In genomic region chr5:33785571-33785970, GRCh38 we compare ENCODE assay signal across 23 cellular contexts.
DNase-seq lines count a peak whose midpoint lies in the region; FAIRE-seq and TF ChIP-seq lines count a peak whose summit lies in the region.
"Had no signal": no experiment of that assay in that cellular context is flagged by ENCODE, and none has a peak within 500 bp of the region (broad histone marks: within the 10 kb centered on the region; RNA-seq: fewer than 3 reads in every experiment).

No MANE protein-coding gene starts in this region.

- H3K27ac Mint-ChIP-seq in astrocyte (ENCODE audit: unreplicated experiment), result peak overlapping the region; percentile 72
- H3K27ac Mint-ChIP-seq: B cell; CD4-positive, alpha-beta T cell; CD8-positive, alpha-beta T cell had no signal

- no peaks in the 10 kb centered on the region for H3K36me3 ChIP-seq in astrocyte (ENCODE audit: insufficient read depth, low read length)
- H3K36me3 ChIP-seq: BLaER1 treated with 17β-estradiol and CSF1 and Interleukin-3, amounts not matched to agents 10 nM and 100 nM had no signal

- H3K4me3 Mint-ChIP-seq in astrocyte (ENCODE audit: unreplicated experiment), result no peak overlapping the region
- H3K4me3 Mint-ChIP-seq: B cell; CD4-positive, alpha-beta T cell; CD8-positive, alpha-beta T cell had no signal

- no peaks in the 10 kb centered on the region for H4K20me1 ChIP-seq in astrocyte (ENCODE audit: insufficient read depth, low read length)
- H4K20me1 ChIP-seq: BLaER1 treated with 17β-estradiol and CSF1 and Interleukin-3, amounts not matched to agents 10 nM and 100 nM had no signal

- H3K27me3 Mint-ChIP-seq in astrocyte (ENCODE audit: low read depth, unreplicated experiment), result no peaks in the 10 kb centered on the region
- H3K27me3 Mint-ChIP-seq: CD4-positive, alpha-beta T cell had no signal

- TF ChIP-seq CTCF in LNCaP clone FGC (IDR thresholded peaks at IDR 0.05; ENCODE audit: control insufficient read depth, extremely low read depth, insufficient read depth), result no peak
- TF ChIP-seq CTCF in astrocyte (IDR thresholded peaks at IDR 0.05; ENCODE audit: insufficient read depth, low read depth, low read length), result no peak

- H3K79me2 ChIP-seq in astrocyte (ENCODE audit: insufficient read depth, low read length), result peaks cover 78% of the 10 kb centered on the region

- H3K9me3 ChIP-seq in astrocyte (ENCODE audit: insufficient read depth, low read depth, low read length), result no peaks in the 10 kb centered on the region
- H3K9me3 ChIP-seq: Caco-2 had no signal

- peaks cover 5% of the 10 kb centered on the region for H3K9me3 Mint-ChIP-seq in astrocyte (ENCODE audit: unreplicated experiment)

- H3K27me3 ChIP-seq in astrocyte (ENCODE audit: insufficient read depth, low read length), result no peaks in the 10 kb centered on the region
- H3K27me3 ChIP-seq: BLaER1 treated with 17β-estradiol and CSF1 and Interleukin-3, amounts not matched to agents 10 nM and 100 nM had no signal

- DNase-seq in DMS53 (lab: John Stamatoyannopoulos, UW) (peak; percentile 12), DMS53 treated with DMSO at 0.1 percent for 48 hours (lab: John Stamatoyannopoulos, UW; ENCODE audit: unreplicated experiment) (no peak), LNCaP clone FGC (ENCODE audit: low read depth) (peak; percentile 45), astrocyte (ENCODE audit: low read depth) (no peak)
- DNase-seq in activated CD4-positive, CD25-positive, alpha-beta regulatory T cell (lab: John Stamatoyannopoulos, UW), result no peak
- DNase-seq in effector CD4-positive, alpha-beta T cell, result no peak
- DNase-seq: AML-193; Caco-2; Calu3; CD4-positive, alpha-beta T cell; CD8-positive, alpha-beta T cell; DMS79 treated with DMSO at 0.1 percent for 48 hours; GF-D8 had no signal

- H3K4me3 ChIP-seq in LNCaP clone FGC (ENCODE audit: low read depth, low read length) (no peak overlapping the region), astrocyte (ENCODE audit: insufficient read depth, low read depth, low read length) (no peak overlapping the region)
- H3K4me3 ChIP-seq: A549; BLaER1 treated with 17β-estradiol and CSF1 and Interleukin-3, amounts not matched to agents 10 nM and 100 nM had no signal

- no peak overlapping the region for H3K4me2 ChIP-seq in astrocyte (ENCODE audit: low read length)
- H3K4me2 ChIP-seq: A549; BLaER1 treated with 17β-estradiol and CSF1 and Interleukin-3, amounts not matched to agents 10 nM and 100 nM had no signal

- FAIRE-seq in astrocyte (lab: Jason Lieb, UNC), result no peak
- peak; percentile 8 for FAIRE-seq in endometrium (lab: Jason Lieb, UNC)
- FAIRE-seq: A549, D721Med, G401.6, GM12892, GM18507 had no signal

- no peak overlapping the region for H3K27ac ChIP-seq in astrocyte (ENCODE audit: low read depth, low read length)
- H3K27ac ChIP-seq: 22Rv1; A549; BLaER1 treated with 17β-estradiol and CSF1 and Interleukin-3, amounts not matched to agents 10 nM and 100 nM; C4-2B had no signal

- no peak overlapping the region for H3K9ac ChIP-seq in astrocyte (ENCODE audit: low read length)
- H3K9ac ChIP-seq: BLaER1 treated with 17β-estradiol and CSF1 and Interleukin-3, amounts not matched to agents 10 nM and 100 nM had no signal

- peaks cover 25% of the 10 kb centered on the region for H3K4me1 ChIP-seq in astrocyte (ENCODE audit: insufficient read depth, low read length)
- H3K4me1 ChIP-seq: BLaER1 treated with 17β-estradiol and CSF1 and Interleukin-3, amounts not matched to agents 10 nM and 100 nM; Caco-2 had no signal

- peaks cover 48% of the 10 kb centered on the region for H3K4me1 Mint-ChIP-seq in astrocyte (ENCODE audit: low read depth, unreplicated experiment)
- H3K4me1 Mint-ChIP-seq: B cell had no signal

- peaks cover 13% of the 10 kb centered on the region for H3K36me3 Mint-ChIP-seq in astrocyte (ENCODE audit: low read depth, unreplicated experiment)
- H3K36me3 Mint-ChIP-seq: CD8-positive, alpha-beta T cell had no signal

- H2AFZ ChIP-seq in astrocyte (ENCODE audit: low read depth, low read length), result no peak overlapping the region

Comparison
In these comparisons a context has a peak if more than half of its experiments do, and no peak if none do; other contexts are left out.
1. DNase-seq: peak in DMS53 (single experiment) and LNCaP clone FGC (single experiment); none in DMS53 treated with DMSO at 0.1 percent for 48 hours (single experiment), astrocyte (single experiment), activated CD4-positive, CD25-positive, alpha-beta regulatory T cell (0 of 4) and effector CD4-positive, alpha-beta T cell (single experiment).